ENCODE assay signal across 9 cellular contexts in the genomic region with DNA sequence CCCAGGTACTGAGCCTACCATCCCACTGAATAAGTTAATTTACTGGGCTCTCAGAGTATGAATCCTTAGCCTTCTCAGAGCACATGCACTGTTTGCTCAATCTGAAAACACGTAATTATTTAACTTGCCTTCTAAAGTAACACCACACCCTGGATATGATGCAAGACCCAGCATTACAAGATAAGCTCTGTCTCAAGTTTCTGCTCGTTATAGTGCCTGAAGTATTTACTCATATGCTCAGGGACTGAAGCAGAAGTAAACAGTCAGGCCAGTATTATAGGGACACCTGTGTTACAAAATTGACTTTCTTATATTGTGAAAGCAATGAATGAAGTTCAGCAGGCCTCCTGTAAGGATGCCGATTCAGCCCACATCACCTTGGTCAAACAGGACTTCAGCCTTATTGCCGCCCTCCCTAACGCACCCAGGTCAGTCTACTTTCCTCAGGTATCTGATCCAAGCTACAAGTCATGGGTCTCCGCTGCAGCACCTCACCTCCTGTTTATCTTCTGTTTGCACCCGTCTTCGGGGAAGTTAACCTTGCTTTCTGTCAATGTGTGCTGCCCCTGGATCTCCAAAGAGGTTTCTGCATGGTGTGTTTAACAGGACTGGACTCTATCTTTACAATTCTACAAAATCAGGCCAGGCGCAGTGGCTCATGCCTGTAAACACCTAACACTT. TPM values are rescaled to one million over a fixed set of nuclear protein-coding genes. Genes with fewer than 3 reads are reported as not detected.
DNase-seq lines count a peak whose midpoint lies in the region; ATAC-seq, FAIRE-seq and TF ChIP-seq lines count a peak whose summit lies in the region.
"Had no signal": no experiment of that assay in that cellular context is flagged by ENCODE, and none has a peak within 500 bp of the region (broad histone marks: within the 10 kb centered on the region; RNA-seq: fewer than 3 reads in every experiment).

No MANE protein-coding gene starts in this region.

- H3K9me2 ChIP-seq in PC-3 (replicated peaks; ENCODE audit: low read length), result no peaks in the 10 kb centered on the region

- H3K27ac Mint-ChIP-seq in type B pancreatic cell, result peak overlapping the region; percentile 89
- H3K27ac Mint-ChIP-seq: B cell had no signal

- H3K9ac ChIP-seq in PC-3 (ENCODE audit: low read length), result peak overlapping the region; percentile 33; the same call in 1 of the 2 replicates

- H3K79me2 ChIP-seq in PC-3 (ENCODE audit: low read length), result no peaks in the 10 kb centered on the region

- H3K27me3 ChIP-seq in PC-3 (ENCODE audit: low read length), result no peaks in the 10 kb centered on the region

- peaks cover 9% of the 10 kb centered on the region for H3K9me3 Mint-ChIP-seq in type B pancreatic cell
- no peaks in the 10 kb centered on the region for H3K9me3 Mint-ChIP-seq in activated T-cell treated with anti-CD3 and anti-CD28 coated beads, Interleukin-2, amount 50 U/mL, for 4 hours

- TF ChIP-seq CTCF in PC-3 (conservative IDR thresholded peaks at IDR 0.05; ENCODE audit: low read depth, low read length), result no peak
- TF ChIP-seq CTCF in type B pancreatic cell (conservative IDR thresholded peaks at IDR 0.05), result no peak

- POLR2A ChIA-PET in PC-3 (lab: Charles Lee; ENCODE audit: unreplicated experiment), result interaction anchor here (0.9 kb wide), 1 partner anchor 39 kb away, joined by 3 read pairs; no protein-coding TSS in a partner anchor

- peak overlapping the region; percentile 87 for H3K27ac ChIP-seq in PC-3 (ENCODE audit: low read length)

- no peaks in the 10 kb centered on the region for H3F3A ChIP-seq in PC-3 (ENCODE audit: low read length, unreplicated experiment)

- H3K9me3 ChIP-seq in PC-3 (ENCODE audit: low read length), result no peaks in the 10 kb centered on the region

- no peaks in the 10 kb centered on the region for H3K36me3 ChIP-seq in PC-3 (ENCODE audit: low read depth, low read length)

- BruUV-seq in PC-3 (replicated peaks; lab: Mats Ljungman, UMichigan), result TSS peak; percentile 94

- peak; percentile 92 for ATAC-seq in PC-3
- ATAC-seq in activated T-cell treated with anti-CD3 and anti-CD28 coated beads, Interleukin-2, amount 50 U/mL, for 4 hours, result no peak

- H3K4me3 ChIP-seq in PC-3 (ENCODE audit: low read length), result peak overlapping the region; percentile 42; the same call in 1 of the 2 replicates

- H2AFZ ChIP-seq in PC-3 (ENCODE audit: low read length), result peak overlapping the region; percentile 58; the same call in 1 of the 2 replicates

- no peaks in the 10 kb centered on the region for H4K20me1 ChIP-seq in PC-3 (ENCODE audit: low read length)

- H3K4me1 ChIP-seq in PC-3 (ENCODE audit: insufficient read depth, low read length), result peaks cover 23% of the 10 kb centered on the region

- H3K36me3 Mint-ChIP-seq in type B pancreatic cell, result peaks cover 9% of the 10 kb centered on the region
- H3K36me3 Mint-ChIP-seq in activated T-cell treated with anti-CD3 and anti-CD28 coated beads, Interleukin-2, amount 50 U/mL, for 4 hours (ENCODE audit: insufficient read depth), result no peaks in the 10 kb centered on the region

- intact Hi-C loops in PC-3 (cut with micrococcal nuclease), result loop anchor here (1.0 to 2.0 kb wide), 3 partner anchors 43 to 301 kb away; partner anchors contain the start of gene KLF3

- no peak for FAIRE-seq in urothelium cell line (lab: Jason Lieb, UNC)

- CTCF ChIA-PET in PC-3 (lab: Charles Lee), result interaction anchor here (0.6 kb wide), 1 partner anchor 46 kb away, joined by 4 read pairs; no protein-coding TSS in a partner anchor

- H3K4me2 ChIP-seq in PC-3 (ENCODE audit: low read length), result peak overlapping the region; percentile 81

- no peaks in the 10 kb centered on the region for H3K27me3 Mint-ChIP-seq in type B pancreatic cell
- H3K27me3 Mint-ChIP-seq in activated T-cell treated with anti-CD3 and anti-CD28 coated beads, Interleukin-2, amount 50 U/mL, for 4 hours (ENCODE audit: low read depth), result no peaks in the 10 kb centered on the region

- peak overlapping the region; percentile 15 for H3K4me3 Mint-ChIP-seq in type B pancreatic cell
- no peak overlapping the region for H3K4me3 Mint-ChIP-seq in activated T-cell treated with anti-CD3 and anti-CD28 coated beads, Interleukin-2, amount 50 U/mL, for 4 hours
- H3K4me3 Mint-ChIP-seq: B cell had no signal

- peaks cover 25% of the 10 kb centered on the region for H3K4me1 Mint-ChIP-seq in type B pancreatic cell (ENCODE audit: unreplicated experiment)
- H3K4me1 Mint-ChIP-seq in activated T-cell treated with anti-CD3 and anti-CD28 coated beads, Interleukin-2, amount 50 U/mL, for 4 hours (ENCODE audit: low read depth), result peaks cover 17% of the 10 kb centered on the region

- DNase-seq in NCI-H146 (lab: John Stamatoyannopoulos, UW) (peak; percentile 11), NCI-H146 treated with DMSO at 0.1 percent for 48 hours (lab: John Stamatoyannopoulos, UW; ENCODE audit: unreplicated experiment) (no peak), PC-3 (peak; percentile 91), fibroblast of the conjunctiva (ENCODE audit: low read depth) (peak; percentile 75), type B pancreatic cell (ENCODE audit: extremely low spot score, unreplicated experiment) (no peak), urothelium cell line (ENCODE audit: low spot score) (no peak), NCI-H446 treated with DMSO at 0.1 percent for 48 hours (lab: John Stamatoyannopoulos, UW) (no peak)
- DNase-seq in activated T-cell treated with anti-CD3 and anti-CD28 coated beads, Interleukin-2, amount 50 U/mL, for 4 hours, result no peak

RNA-seq across cellular contexts. Expression of gene KLF3, which starts 42.9 kb away (rescaled TPM):
- total RNA-seq in PC-3 (2014; rRNA removed), result 12.4 and 14.6 TPM in 2 replicates
- total RNA-seq in type B pancreatic cell (ENCODE audit: low replicate concordance), result 62.0 and 106 TPM in 2 replicates
- 10 to 100 TPM in 2 of 3 donors, 1 to 10 TPM in 1; 9.9 to 12.6 (median 10.9) TPM for total RNA-seq in activated T-cell treated with anti-CD3 and anti-CD28 coated beads, Interleukin-2, amount 50 U/mL, for 4 hours

Comparison
In these comparisons a context has a peak if more than half of its experiments do, and no peak if none do; other contexts are left out.
1. DNase-seq: peak in NCI-H146 (single experiment), PC-3 (single experiment) and fibroblast of the conjunctiva (single experiment); none in NCI-H146 treated with DMSO at 0.1 percent for 48 hours (single experiment), type B pancreatic cell (single experiment), urothelium cell line (single experiment), activated T-cell treated with anti-CD3 and anti-CD28 coated beads, Interleukin-2, amount 50 U/mL, for 4 hours (single experiment) and NCI-H446 treated with DMSO at 0.1 percent for 48 hours (single experiment).